Comparison of ENCODE assay signal across 1 cellular context in the genomic region with DNA sequence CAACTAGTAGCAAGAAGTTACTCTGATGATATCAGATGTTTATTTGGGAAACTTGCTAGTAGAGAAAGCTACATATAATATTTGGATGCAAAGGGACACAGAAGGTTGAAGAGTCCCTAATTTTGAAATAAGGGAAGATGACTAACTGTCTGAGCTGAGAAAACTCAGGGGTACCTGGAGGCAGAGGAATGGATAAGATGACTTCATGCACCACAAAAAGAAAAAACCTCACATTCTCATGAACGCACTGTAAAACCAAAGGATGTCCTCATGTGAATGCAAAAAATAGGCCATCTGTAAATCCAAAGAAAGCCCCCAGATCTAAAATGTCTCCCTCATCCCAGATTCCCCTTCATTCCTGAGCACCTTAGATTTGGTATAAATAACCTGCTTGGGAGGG.
A peak's percentile ranks its signal among the peaks of the same experiment; 100 is the strongest.
TF ChIP-seq lines count a peak whose summit lies in the region.

No MANE protein-coding gene starts in this region.

TF ChIP-seq in GM12878, 131 proteins besides CTCF, POLR2A, EP300 and RAD21:
- 0 out of 2 replicates have a peak, but pooled peaks have one; percentile 22 for TF ChIP-seq RUNX3 (IDR thresholded peaks at IDR 0.05; ENCODE audit: low read length)
- no peak for TF ChIP-seq CREB1 (IDR thresholded peaks at IDR 0.05; ENCODE audit: low read depth)
- TF ChIP-seq, protein P1, sequence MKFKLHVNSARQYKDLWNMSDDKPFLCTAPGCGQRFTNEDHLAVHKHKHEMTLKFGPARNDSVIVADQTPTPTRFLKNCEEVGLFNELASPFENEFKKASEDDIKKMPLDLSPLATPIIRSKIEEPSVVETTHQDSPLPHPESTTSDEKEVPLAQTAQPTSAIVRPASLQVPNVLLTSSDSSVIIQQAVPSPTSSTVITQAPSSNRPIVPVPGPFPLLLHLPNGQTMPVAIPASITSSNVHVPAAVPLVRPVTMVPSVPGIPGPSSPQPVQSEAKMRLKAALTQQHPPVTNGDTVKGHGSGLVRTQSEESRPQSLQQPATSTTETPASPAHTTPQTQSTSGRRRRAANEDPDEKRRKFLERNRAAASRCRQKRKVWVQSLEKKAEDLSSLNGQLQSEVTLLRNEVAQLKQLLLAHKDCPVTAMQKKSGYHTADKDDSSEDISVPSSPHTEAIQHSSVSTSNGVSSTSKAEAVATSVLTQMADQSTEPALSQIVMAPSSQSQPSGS (IDR thresholded peaks at IDR 0.05; ENCODE audit: low read length): peak; percentile 19; the same call in 1 of the 2 replicates
